ENCODE assay signal across 7 cellular contexts in the genomic region with DNA sequence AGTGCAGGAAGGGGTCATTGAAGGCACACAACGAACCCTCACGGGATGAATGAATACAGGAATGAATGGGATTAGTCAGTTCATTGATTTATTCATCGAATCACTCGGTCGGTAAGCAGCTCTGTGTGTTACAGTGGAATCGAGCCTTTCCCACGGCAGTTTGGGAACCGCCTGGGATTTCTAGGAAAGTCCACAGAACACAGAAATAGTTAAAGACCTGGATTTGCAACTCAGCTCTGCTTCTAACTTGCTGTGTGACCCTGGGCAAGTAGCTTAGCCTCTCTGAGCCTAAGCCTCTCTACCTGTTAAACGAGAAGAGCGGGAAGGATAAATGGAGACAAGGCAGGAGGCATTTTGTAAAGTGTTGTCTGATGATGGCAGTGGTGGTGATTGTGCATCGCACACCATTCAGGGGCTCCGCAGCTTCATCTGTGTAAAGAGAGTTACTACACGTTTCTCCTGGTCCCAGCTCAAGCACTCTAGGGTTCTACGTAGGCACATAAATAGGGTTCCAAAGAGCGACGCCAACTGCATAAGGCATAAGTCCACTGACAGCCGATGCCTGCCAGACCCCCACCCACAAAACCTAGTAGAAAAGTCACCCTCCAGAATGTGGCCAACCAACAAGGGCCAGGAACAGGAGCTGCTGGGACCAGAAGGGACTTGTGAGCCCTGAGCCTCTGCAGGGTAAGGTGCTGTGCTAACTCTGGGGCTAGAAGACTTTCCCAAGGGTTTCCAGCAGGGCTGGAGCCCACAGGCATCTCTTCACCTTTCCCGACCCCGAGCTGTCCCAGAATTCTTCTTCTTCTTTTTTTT. TPM values are rescaled to one million over a fixed set of nuclear protein-coding genes. Genes with fewer than 3 reads are reported as not detected.
DNase-seq lines count a peak whose midpoint lies in the region; ATAC-seq and TF ChIP-seq lines count a peak whose summit lies in the region.
"Not testable (repeated sequence)": the region's sequence is repeated elsewhere in the genome, so short reads cannot be mapped to it uniquely, and the experiment has no call there.

No MANE protein-coding gene starts in this region.

- peaks cover 17% of the 10 kb centered on the region for H3K27me3 Mint-ChIP-seq in dendritic cell treated with granulocyte-macrophage colony-stimulating factor and Interleukin-4, amounts not matched to agents 40 ng/mL and 50 ng/mL, for 4 days
- H3K27me3 Mint-ChIP-seq in immature natural killer cell (ENCODE audit: low read depth in 3 of 3), result peaks cover 6 to 16% (median 13%) of the 10 kb centered on the region in 3 donors
- not testable (repeated sequence) for H3K27me3 Mint-ChIP-seq in memory B cell

- H3K27ac ChIP-seq in OCI-LY3 (ENCODE audit: low read length), result not testable (repeated sequence)

- H3K27me3 ChIP-seq in OCI-LY3 (ENCODE audit: low read depth, low read length), result not testable (repeated sequence)

- 0 out of 2 replicates have a peak overlapping the region, but pooled peaks have one; percentile 10 for H3K4me2 ChIP-seq in OCI-LY3 (ENCODE audit: low read length)

- H3K9me3 ChIP-seq in OCI-LY3 (ENCODE audit: insufficient read depth, low read length), result not testable (repeated sequence)

- intact Hi-C loops in dendritic cell treated with granulocyte-macrophage colony-stimulating factor and Interleukin-4, amounts not matched to agents 40 ng/mL and 50 ng/mL, for 4 days (cut with micrococcal nuclease); posterior vena cava (cut with DNase I): not testable (repeated sequence)

- H3K4me1 Mint-ChIP-seq in dendritic cell treated with granulocyte-macrophage colony-stimulating factor and Interleukin-4, amounts not matched to agents 40 ng/mL and 50 ng/mL, for 4 days (ENCODE audit: low read depth), result peaks cover 25% of the 10 kb centered on the region
- not testable (repeated sequence) for H3K4me1 Mint-ChIP-seq in immature natural killer cell
- H3K4me1 Mint-ChIP-seq in memory B cell, result peaks cover 11% of the 10 kb centered on the region

- TF ChIP-seq CTCF in OCI-LY3 (IDR thresholded peaks at IDR 0.05; ENCODE audit: low read depth, low read length), result not testable (repeated sequence)

- peaks cover 24% of the 10 kb centered on the region for H3K4me1 ChIP-seq in OCI-LY3 (ENCODE audit: low read length)

- not testable (repeated sequence) for H3K36me3 ChIP-seq in OCI-LY3 (replicated peaks; ENCODE audit: low read depth, low read length)

- H3K4me3 ChIP-seq in OCI-LY3 (ENCODE audit: low read length), result not testable (repeated sequence)

- H4K20me1 ChIP-seq in OCI-LY3 (ENCODE audit: insufficient read depth, low read length), result not testable (repeated sequence)

- DNase-seq in ELF-1 (ENCODE audit: low read depth, low spot score) (peak; percentile 44), posterior vena cava (ENCODE audit: low spot score) (peak; percentile 71)
- DNase-seq in activated effector memory CD4-positive, alpha-beta T cell treated with anti-CD3 and anti-CD28 coated beads, Interleukin-2, amount 50 U/mL, for 16 hours, result peak; percentile 42
- not testable (repeated sequence) for DNase-seq in immature natural killer cell; memory B cell (ENCODE audit: low spot score in 2 of 2)

- H3K9ac ChIP-seq in OCI-LY3 (ENCODE audit: low read length), result not testable (repeated sequence)

- H3K27ac Mint-ChIP-seq in dendritic cell treated with granulocyte-macrophage colony-stimulating factor and Interleukin-4, amounts not matched to agents 40 ng/mL and 50 ng/mL, for 4 days, result peak overlapping the region; percentile 18
- H3K27ac Mint-ChIP-seq in immature natural killer cell, result peak overlapping the region in 4 of 6 donors; percentile 10 to 49 (median 30)
- peak overlapping the region; percentile 87 for H3K27ac Mint-ChIP-seq in memory B cell

- H3K79me2 ChIP-seq in OCI-LY3 (ENCODE audit: low read length), result not testable (repeated sequence)

- not testable (repeated sequence) for H2AFZ ChIP-seq in OCI-LY3 (ENCODE audit: low read depth, low read length)

- H3K9me3 Mint-ChIP-seq in dendritic cell treated with granulocyte-macrophage colony-stimulating factor and Interleukin-4, amounts not matched to agents 40 ng/mL and 50 ng/mL, for 4 days; immature natural killer cell; memory B cell: not testable (repeated sequence)

- not testable (repeated sequence) for H3K4me3 Mint-ChIP-seq in dendritic cell treated with granulocyte-macrophage colony-stimulating factor and Interleukin-4, amounts not matched to agents 40 ng/mL and 50 ng/mL, for 4 days
- H3K4me3 Mint-ChIP-seq in immature natural killer cell (peak overlapping the region in 2 of 5 donors; percentile 7 to 11), memory B cell (peak overlapping the region; percentile 21)

- not testable (repeated sequence) for ATAC-seq in memory B cell (ENCODE audit: low read depth)

- not testable (repeated sequence) for H3K36me3 Mint-ChIP-seq in dendritic cell treated with granulocyte-macrophage colony-stimulating factor and Interleukin-4, amounts not matched to agents 40 ng/mL and 50 ng/mL, for 4 days (ENCODE audit: low read depth); immature natural killer cell; memory B cell

RNA-seq across cellular contexts. Expression of a gene that starts 45.7 kb away (rescaled TPM):
- 100 to 1,000 TPM; 113 to 149 (median 147) TPM for polyA plus RNA-seq in immature natural killer cell
- total RNA-seq in posterior vena cava, result 10 to 100 TPM; 59.6 to 62.0 TPM

Comparison
In these comparisons a context has a peak if more than half of its experiments do, and no peak if none do; other contexts are left out.
1. H3K27ac Mint-ChIP-seq: peak in every context shown above with its lines; median percentile 87 in memory B cell; 30 in immature natural killer cell; 18 in dendritic cell treated with granulocyte-macrophage colony-stimulating factor and Interleukin-4, amounts not matched to agents 40 ng/mL and 50 ng/mL, for 4 days.